8 cellular contexts compared by ENCODE assay signal in the genomic region with DNA sequence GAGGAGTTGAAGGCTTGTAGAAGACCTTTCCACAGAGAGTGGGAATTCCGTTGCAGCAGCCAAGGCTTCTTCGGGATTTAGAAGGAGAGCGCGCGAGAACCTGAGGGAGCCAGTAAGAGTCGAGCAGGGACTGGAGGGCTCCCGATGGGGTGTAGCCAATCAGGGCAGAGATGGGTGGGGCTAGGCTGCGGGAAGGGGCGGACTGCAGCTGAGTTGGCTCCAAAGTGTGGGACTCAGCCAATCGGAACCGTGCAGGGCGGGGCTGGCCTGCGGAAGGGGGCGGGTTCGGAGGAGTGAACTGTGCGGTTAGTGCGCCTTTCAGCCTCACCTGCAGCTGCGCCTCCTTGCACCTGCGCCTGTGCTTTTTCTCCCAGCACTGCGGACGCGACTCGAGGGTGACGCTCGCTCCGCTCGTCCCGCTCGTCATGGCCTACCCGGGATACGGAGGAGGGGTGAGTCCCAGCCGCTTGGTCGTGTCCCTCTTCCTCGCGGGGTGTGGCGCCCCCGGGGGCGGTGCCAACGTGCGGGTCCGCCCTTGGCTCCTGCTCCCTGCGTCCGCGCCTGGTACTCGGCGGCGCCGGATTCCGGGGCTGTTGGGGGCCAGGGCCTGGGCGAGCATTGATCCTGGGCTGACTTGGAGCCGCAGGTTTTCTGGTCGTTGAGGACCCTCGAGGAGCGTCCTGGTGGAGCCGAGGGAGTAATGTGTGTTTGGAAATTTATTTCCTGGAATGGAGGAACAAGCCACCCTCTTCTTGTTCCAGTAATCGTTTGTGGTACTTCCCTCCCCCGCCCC. TPM values are rescaled to one million over a fixed set of nuclear protein-coding genes. Genes with fewer than 3 reads are reported as not detected.
A peak's percentile ranks its signal among the peaks of the same experiment; 100 is the strongest.
DNase-seq lines count a peak whose midpoint lies in the region; ATAC-seq lines count a peak whose summit lies in the region.

A gene with protein sequence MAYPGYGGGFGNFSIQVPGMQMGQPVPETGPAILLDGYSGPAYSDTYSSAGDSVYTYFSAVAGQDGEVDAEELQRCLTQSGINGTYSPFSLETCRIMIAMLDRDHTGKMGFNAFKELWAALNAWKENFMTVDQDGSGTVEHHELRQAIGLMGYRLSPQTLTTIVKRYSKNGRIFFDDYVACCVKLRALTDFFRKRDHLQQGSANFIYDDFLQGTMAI (plus strand): TSS at position 309 of the 793 bp plus-strand sequence. CDS start 117 bp downstream, at position 426.

- peak; percentile 99 for DNase-seq in Ammon's horn (ENCODE audit: low spot score)
- peak; percentile 74 for DNase-seq in GM19238 (ENCODE audit: insufficient read length, low spot score)
- peak; percentile 93 for DNase-seq in NCI-H526 treated with DMSO at 0.1 percent for 48 hours (lab: John Stamatoyannopoulos, UW)
- peak; percentile 96 for DNase-seq in activated CD4-positive, alpha-beta T cell treated with anti-CD3 and anti-CD28 coated beads, Interleukin-2, amount 50 U/mL, for 24 hours (ENCODE audit: low read depth in 1 of 2, low spot score in 1 of 2)
- peak; percentile 46 for DNase-seq in cortex of kidney (lab: John Stamatoyannopoulos, UW)
- peak; percentile 98 to 99 for DNase-seq in left colon
- peak; percentile 97 to 98 for DNase-seq in stimulated activated CD4-positive, alpha-beta T cell treated with anti-CD3 and anti-CD28 coated beads, Interleukin-1b, Interleukin-23, amount 100 ng/mL, for 4 hours (ENCODE audit: low read depth in 2 of 2)

- peak; percentile 100 for ATAC-seq in HG03439 (IDR thresholded peaks at IDR 0.05; ENCODE audit: unreplicated experiment)
- ATAC-seq in left colon: peak; percentile 98

- intact Hi-C loops in left colon (cut with DNase I, micrococcal nuclease): no loop called here

RNA-seq across cellular contexts. Expression of the gene that starts here (rescaled TPM):
- total RNA-seq in left colon: 10 to 100 TPM; 25.6 to 28.1 TPM

Comparison
In these comparisons a context has a peak if more than half of its experiments do, and no peak if none do; other contexts are left out.
1. Peak in every context shown above with its lines: DNase-seq and ATAC-seq.
2. DNase-seq: peak in every context shown above with its lines; median percentile 99 in Ammon's horn; 98 in left colon; 98 in stimulated activated CD4-positive, alpha-beta T cell treated with anti-CD3 and anti-CD28 coated beads, Interleukin-1b, Interleukin-23, amount 100 ng/mL, for 4 hours; 96 in activated CD4-positive, alpha-beta T cell treated with anti-CD3 and anti-CD28 coated beads, Interleukin-2, amount 50 U/mL, for 24 hours; 93 in NCI-H526 treated with DMSO at 0.1 percent for 48 hours; 74 in GM19238; 46 in cortex of kidney.